8 cellular contexts compared by ENCODE assay signal in genomic region chr1:200739499-200740290, GRCh38. TPM values are rescaled to one million over a fixed set of nuclear protein-coding genes. Genes with fewer than 3 reads are reported as not detected.
DNase-seq lines count a peak whose midpoint lies in the region; ATAC-seq and TF ChIP-seq lines count a peak whose summit lies in the region.

No MANE protein-coding gene starts in this region.

- H3K4me1 Mint-ChIP-seq in WTC11 = peaks cover 36% of the 10 kb centered on the region
- H3K4me1 Mint-ChIP-seq in neural progenitor cell = peaks cover 41% of the 10 kb centered on the region

- peaks cover 50% of the 10 kb centered on the region for H4K20me1 ChIP-seq in neural progenitor cell (ENCODE audit: low read depth)

- peaks cover 52% of the 10 kb centered on the region for H3K79me2 ChIP-seq in neural progenitor cell (ENCODE audit: low read depth)

- H3F3A ChIP-seq in neural progenitor cell (ENCODE audit: low read depth) = peaks cover 26% of the 10 kb centered on the region

- in situ Hi-C loops in ACHN (cut with HindIII; ENCODE audit: low pct_ligation_motif_present, low pct_unique_long_range_greater_than_20kb, low sequenced_read_pairs) = no loop called here

- peak overlapping the region; percentile 89 for H3K4me3 ChIP-seq in neural progenitor cell

- H3K27ac Mint-ChIP-seq in WTC11 (0 out of 2 replicates have a peak overlapping the region, but pooled peaks have one; percentile 37), neural progenitor cell (peak overlapping the region; percentile 92)

- CTCF ChIA-PET in WTC11 (lab: Charles Lee) = interaction anchor here (0.8 to 1.3 kb wide), 2 partner anchors 63 to 119 kb away, joined by 3 to 5 read pairs; partner anchors contain the start of gene KIF14

- peaks cover 5% of the 10 kb centered on the region for H3K36me3 ChIP-seq in neural progenitor cell

- H3K4me3 Mint-ChIP-seq in WTC11 (peak overlapping the region; percentile 99), neural progenitor cell (peak overlapping the region; percentile 99)

- DNase-seq in ACHN (peak; percentile 24), WTC11 (ENCODE audit: low spot score) (peak; percentile 40), foreskin keratinocyte (no peak), neural progenitor cell (ENCODE audit: low spot score) (peak; percentile 79), NCI-H510A treated with DMSO at 0.1 percent for 48 hours (lab: John Stamatoyannopoulos, UW) (no peak), NCI-H187 (lab: John Stamatoyannopoulos, UW) (no peak)

- H3K4me2 ChIP-seq in neural progenitor cell = peak overlapping the region; percentile 89

- H3K9me3 Mint-ChIP-seq in WTC11 = no peaks in the 10 kb centered on the region
- peaks cover 6% of the 10 kb centered on the region for H3K9me3 Mint-ChIP-seq in neural progenitor cell

- peak overlapping the region; percentile 84 for H2AFZ ChIP-seq in neural progenitor cell (replicated peaks)

- no peaks in the 10 kb centered on the region for H3K36me3 Mint-ChIP-seq in WTC11
- peaks cover 11% of the 10 kb centered on the region for H3K36me3 Mint-ChIP-seq in neural progenitor cell

- POLR2A ChIA-PET in WTC11 (lab: Charles Lee) = interaction anchor here (1.3 to 2.8 kb wide), 2 partner anchors 40 to 70 kb away, joined by 4 to 17 read pairs; partner anchors contain the start of gene DDX59

- peak overlapping the region; percentile 73 for H3K27ac ChIP-seq in foreskin keratinocyte
- H3K27ac ChIP-seq in neural progenitor cell = peak overlapping the region; percentile 93

- H3K27me3 ChIP-seq in foreskin keratinocyte = no peaks in the 10 kb centered on the region
- H3K27me3 ChIP-seq in neural progenitor cell = peaks cover 10% of the 10 kb centered on the region

- H3K4me1 ChIP-seq in foreskin keratinocyte (peaks cover 12% of the 10 kb centered on the region), neural progenitor cell (peaks cover 37% of the 10 kb centered on the region)

- ATAC-seq in GM18511 (IDR thresholded peaks at IDR 0.05; ENCODE audit: unreplicated experiment) (peak; percentile 51), HG03108 (IDR thresholded peaks at IDR 0.05; ENCODE audit: unreplicated experiment) (peak; percentile 35), WTC11 (peak; percentile 17; the same call in 1 of the 2 replicates), foreskin keratinocyte (no peak)

- H3K27me3 Mint-ChIP-seq in WTC11 (ENCODE audit: low read depth) = peaks cover 4% of the 10 kb centered on the region
- H3K27me3 Mint-ChIP-seq in neural progenitor cell (ENCODE audit: insufficient read depth, low read depth) = peaks cover 6% of the 10 kb centered on the region

- TF ChIP-seq CTCF in WTC11 (IDR thresholded peaks at IDR 0.05) (no peak), foreskin keratinocyte (conservative IDR thresholded peaks at IDR 0.05) (no peak), neural progenitor cell (IDR thresholded peaks at IDR 0.05) (no peak)

- H3K9ac ChIP-seq in neural progenitor cell = peak overlapping the region; percentile 53

- no peaks in the 10 kb centered on the region for H3K9me3 ChIP-seq in neural progenitor cell (ENCODE audit: low read depth)

TF ChIP-seq in WTC11, 78 proteins besides CTCF, POLR2A, EP300 and RAD21:
- no peak for TF ChIP-seq NFYB (CRISPR knock-in tag; conservative IDR thresholded peaks at IDR 0.05; ENCODE audit: low read depth)
- 0 out of 2 replicates have a peak, but pooled peaks have one; percentile 53 for TF ChIP-seq RELA (CRISPR knock-in tag; IDR thresholded peaks at IDR 0.05; ENCODE audit: borderline replicate concordance)

RNA-seq across cellular contexts. Expression of gene CAMSAP2, which starts 1.0 kb away (rescaled TPM):
- total RNA-seq in WTC11 (2021) (18.1 to 20.7 TPM (median 19.0 TPM) in 3 replicates), foreskin keratinocyte (60.2 and 62.5 TPM in 2 replicates), neural progenitor cell (ENCODE audit: low replicate concordance) (28.2 and 43.9 TPM in 2 replicates)
- polyA plus RNA-seq in foreskin keratinocyte = 9.1 and 10.8 TPM in 2 replicates

Comparison
In these comparisons a context has a peak if more than half of its experiments do, and no peak if none do; other contexts are left out.
1. DNase-seq: peak in ACHN (single experiment), WTC11 (single experiment) and neural progenitor cell (single experiment); none in foreskin keratinocyte (0 of 2), NCI-H510A treated with DMSO at 0.1 percent for 48 hours (single experiment) and NCI-H187 (0 of 2).